ENCODE assay signal across 1 cellular context in genomic region chr12:115060477-115061168, GRCh38.
TF ChIP-seq lines count a peak whose summit lies in the region.

No MANE protein-coding gene starts in this region.

TF ChIP-seq in GM23338, 12 proteins besides CTCF, POLR2A, EP300 and RAD21 (continued from another document):
- TF ChIP-seq ZNF462 (CRISPR knock-in tag; IDR thresholded peaks at IDR 0.05), result no peak
- no peak for TF ChIP-seq REST (IDR thresholded peaks at IDR 0.05; ENCODE audit: unreplicated experiment)
- no peak for TF ChIP-seq ZNF114 (CRISPR knock-in tag; IDR thresholded peaks at IDR 0.05)
- no peak for TF ChIP-seq ZNF331 (CRISPR knock-in tag; IDR thresholded peaks at IDR 0.05; ENCODE audit: low read depth)
- TF ChIP-seq ETS1 (IDR thresholded peaks at IDR 0.05), result no peak
- no peak for TF ChIP-seq STAT1 (IDR thresholded peaks at IDR 0.05; ENCODE audit: unreplicated experiment)
- TF ChIP-seq EZH2phosphoT487 (IDR thresholded peaks at IDR 0.05; ENCODE audit: unreplicated experiment), result no peak
